ENCODE assay signal across 12 cellular contexts in the genomic region with DNA sequence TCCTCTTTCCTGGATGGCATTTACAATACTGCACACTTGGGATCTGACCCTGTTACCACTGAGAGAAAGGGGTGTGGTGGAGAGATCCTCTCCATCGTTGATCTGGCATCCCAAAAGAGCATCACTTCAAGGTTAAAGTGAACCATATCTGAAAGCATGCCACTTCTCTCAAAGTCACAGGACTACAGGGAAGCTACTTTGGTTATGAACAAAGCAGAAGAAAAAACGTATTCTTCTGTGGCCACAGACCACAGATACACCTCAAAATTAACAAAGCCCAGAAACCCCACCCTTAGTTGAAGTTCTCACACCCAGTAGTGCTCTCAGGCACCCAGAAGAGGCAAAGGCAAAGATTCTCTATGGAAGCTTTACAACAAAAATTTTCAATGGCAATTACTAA.
A peak's percentile ranks its signal among the peaks of the same experiment; 100 is the strongest.
DNase-seq lines count a peak whose midpoint lies in the region; ATAC-seq and TF ChIP-seq lines count a peak whose summit lies in the region.
"Had no signal": no experiment of that assay in that cellular context is flagged by ENCODE, and none has a peak within 500 bp of the region (broad histone marks: within the 10 kb centered on the region; RNA-seq: fewer than 3 reads in every experiment).

No MANE protein-coding gene starts in this region.

- no peak for TF ChIP-seq CTCF in GM12864 (IDR thresholded peaks at IDR 0.05; ENCODE audit: low read depth, low read length, missing control alignments)

- H3K4me3 ChIP-seq in GM12864 (ENCODE audit: low read depth, low read length), result no peak overlapping the region
- H3K4me3 ChIP-seq: colonic mucosa, right atrium auricular region had no signal

- peak; percentile 56 for ATAC-seq in GM19452 (IDR thresholded peaks at IDR 0.05; ENCODE audit: unreplicated experiment)
- ATAC-seq in HG03064 (IDR thresholded peaks at IDR 0.05; ENCODE audit: low read depth, unreplicated experiment), result peak; percentile 80
- no peak for ATAC-seq in left lobe of liver

- DNase-seq in GM12864 (ENCODE audit: low read depth) (peak; percentile 45), DMS79 (lab: John Stamatoyannopoulos, UW) (no peak), left lobe of liver (ENCODE audit: low spot score) (no peak), posterior cingulate gyrus (no peak)
- DNase-seq in T-helper 2 cell treated with Interferon-gamma antibody and Interleukin-4, amounts not matched to agents 5 μg/mL and 100 μg/mL, for 36 hours (ENCODE audit: low spot score), result peak; percentile 5
- no peak for DNase-seq in activated CD4-positive, CD25-positive, alpha-beta regulatory T cell treated with anti-CD3 and anti-CD28 coated beads, Interleukin-2, amount 50 U/mL, for 72 hours
- DNase-seq: colonic mucosa; DMS 273 treated with DMSO at 0.1 percent for 48 hours; stimulated activated naive CD4-positive, alpha-beta T cell treated with Interleukin-2 at 50 U/mL for 16 hours had no signal

- no peaks in the 10 kb centered on the region for H3K9me3 Mint-ChIP-seq in T-helper 2 cell treated with Interferon-gamma antibody and Interleukin-4, amounts not matched to agents 5 μg/mL and 100 μg/mL, for 36 hours

- peak overlapping the region; percentile 5 for H3K4me3 Mint-ChIP-seq in T-helper 2 cell treated with Interferon-gamma antibody and Interleukin-4, amounts not matched to agents 5 μg/mL and 100 μg/mL, for 36 hours

- intact Hi-C loops in posterior cingulate gyrus (cut with DNase I), result no loop called here

- H3K27me3 Mint-ChIP-seq in T-helper 2 cell treated with Interferon-gamma antibody and Interleukin-4, amounts not matched to agents 5 μg/mL and 100 μg/mL, for 36 hours (ENCODE audit: low read depth), result no peaks in the 10 kb centered on the region

- H3K27ac Mint-ChIP-seq in T-helper 2 cell treated with Interferon-gamma antibody and Interleukin-4, amounts not matched to agents 5 μg/mL and 100 μg/mL, for 36 hours, result peak overlapping the region; percentile 9

- peaks cover 34% of the 10 kb centered on the region for H3K4me1 Mint-ChIP-seq in T-helper 2 cell treated with Interferon-gamma antibody and Interleukin-4, amounts not matched to agents 5 μg/mL and 100 μg/mL, for 36 hours (ENCODE audit: low read depth)

- peaks cover 19% of the 10 kb centered on the region for H3K36me3 Mint-ChIP-seq in T-helper 2 cell treated with Interferon-gamma antibody and Interleukin-4, amounts not matched to agents 5 μg/mL and 100 μg/mL, for 36 hours (ENCODE audit: low read depth)

Comparison
In these comparisons a context has a peak if more than half of its experiments do, and no peak if none do; other contexts are left out.
1. DNase-seq: peak in GM12864 (single experiment) and T-helper 2 cell treated with Interferon-gamma antibody and Interleukin-4, amounts not matched to agents 5 μg/mL and 100 μg/mL, for 36 hours (single experiment); none in DMS79 (single experiment), activated CD4-positive, CD25-positive, alpha-beta regulatory T cell treated with anti-CD3 and anti-CD28 coated beads, Interleukin-2, amount 50 U/mL, for 72 hours (single experiment), left lobe of liver (single experiment) and posterior cingulate gyrus (0 of 10).